ENCODE assay signal across 14 cellular contexts in genomic region chr3:137217733-137218132, GRCh38.
DNase-seq lines count a peak whose midpoint lies in the region; ATAC-seq and TF ChIP-seq lines count a peak whose summit lies in the region.
"Had no signal": no experiment of that assay in that cellular context is flagged by ENCODE, and none has a peak within 500 bp of the region (broad histone marks: within the 10 kb centered on the region; RNA-seq: fewer than 3 reads in every experiment).

No MANE protein-coding gene starts in this region.

- H3K9ac ChIP-seq in OCI-LY3 (ENCODE audit: low read length) = no peak overlapping the region
- H3K9ac ChIP-seq: BLaER1 treated with 17β-estradiol and CSF1 and Interleukin-3, amounts not matched to agents 10 nM and 100 nM had no signal

- H3K4me3 ChIP-seq in AG04450 (ENCODE audit: low read depth, low read length) (no peak overlapping the region), GM12864 (ENCODE audit: low read depth, low read length) (no peak overlapping the region), OCI-LY3 (ENCODE audit: low read length) (no peak overlapping the region)
- H3K4me3 ChIP-seq: BLaER1 treated with 17β-estradiol and CSF1 and Interleukin-3, amounts not matched to agents 10 nM and 100 nM had no signal

- no peaks in the 10 kb centered on the region for H3K9me3 ChIP-seq in AG04450 (ENCODE audit: control insufficient read depth, insufficient read depth, low read length)
- no peaks in the 10 kb centered on the region for H3K9me3 ChIP-seq in OCI-LY3 (ENCODE audit: insufficient read depth, low read length)

- H3K27ac ChIP-seq in AG04450 (ENCODE audit: low read depth, low read length) = no peak overlapping the region
- no peak overlapping the region for H3K27ac ChIP-seq in OCI-LY3 (ENCODE audit: low read length)
- H3K27ac ChIP-seq in foreskin keratinocyte = no peak overlapping the region
- H3K27ac ChIP-seq: BLaER1 treated with 17β-estradiol and CSF1 and Interleukin-3, amounts not matched to agents 10 nM and 100 nM had no signal

- DNase-seq in AG04450 (ENCODE audit: low read depth, low spot score) = no peak
- no peak for DNase-seq in GM12864 (ENCODE audit: low read depth)
- no peak for DNase-seq in foreskin keratinocyte
- DNase-seq in NCI-H748 treated with DMSO at 0.1 percent for 48 hours (lab: John Stamatoyannopoulos, UW) = no peak
- no peak for DNase-seq in foreskin melanocyte
- DNase-seq: cerebellar nuclear complex had no signal

- POLR2A ChIA-PET in AG04450 (lab: Yijun Ruan, JAX) = no interaction called here

- no peaks in the 10 kb centered on the region for H3K79me2 ChIP-seq in OCI-LY3 (ENCODE audit: low read length)

- H3K4me2 ChIP-seq in OCI-LY3 (ENCODE audit: low read length) = no peak overlapping the region
- H3K4me2 ChIP-seq: BLaER1 treated with 17β-estradiol and CSF1 and Interleukin-3, amounts not matched to agents 10 nM and 100 nM had no signal

- no peaks in the 10 kb centered on the region for H3K4me1 ChIP-seq in OCI-LY3 (ENCODE audit: low read length)
- no peaks in the 10 kb centered on the region for H3K4me1 ChIP-seq in foreskin keratinocyte
- H3K4me1 ChIP-seq: BLaER1 treated with 17β-estradiol and CSF1 and Interleukin-3, amounts not matched to agents 10 nM and 100 nM had no signal

- H3K27me3 ChIP-seq in AG04450 (ENCODE audit: control insufficient read depth, insufficient read depth, low read length) = no peaks in the 10 kb centered on the region
- H3K27me3 ChIP-seq in OCI-LY3 (ENCODE audit: low read depth, low read length) = 0 out of 2 replicates have a peak, but pooled peaks cover 3% of the 10 kb centered on the region
- H3K27me3 ChIP-seq in foreskin keratinocyte = no peaks in the 10 kb centered on the region
- H3K27me3 ChIP-seq: BLaER1 treated with 17β-estradiol and CSF1 and Interleukin-3, amounts not matched to agents 10 nM and 100 nM had no signal

- H3K36me3 ChIP-seq in OCI-LY3 (replicated peaks; ENCODE audit: low read depth, low read length) = no peaks in the 10 kb centered on the region
- H3K36me3 ChIP-seq: BLaER1 treated with 17β-estradiol and CSF1 and Interleukin-3, amounts not matched to agents 10 nM and 100 nM had no signal

- CTCF ChIA-PET in AG04450 (lab: Charles Lee) = no interaction called here

- TF ChIP-seq CTCF in AG04450 (IDR thresholded peaks at IDR 0.05; ENCODE audit: low read depth, low read length) (peak; percentile 8; the same call in 1 of the 2 replicates), GM12864 (IDR thresholded peaks at IDR 0.05; ENCODE audit: low read depth, low read length, missing control alignments) (peak; percentile 46), OCI-LY3 (IDR thresholded peaks at IDR 0.05; ENCODE audit: low read depth, low read length) (peak; percentile 82), foreskin keratinocyte (conservative IDR thresholded peaks at IDR 0.05) (peak; percentile 37)

- no peaks in the 10 kb centered on the region for H4K20me1 ChIP-seq in OCI-LY3 (ENCODE audit: insufficient read depth, low read length)
- H4K20me1 ChIP-seq: BLaER1 treated with 17β-estradiol and CSF1 and Interleukin-3, amounts not matched to agents 10 nM and 100 nM had no signal

- H2AFZ ChIP-seq in OCI-LY3 (ENCODE audit: low read depth, low read length) = no peak overlapping the region; the same call in 1 of the 2 replicates

- no peak for ATAC-seq in foreskin keratinocyte
- ATAC-seq in GM19463 (IDR thresholded peaks at IDR 0.05; ENCODE audit: unreplicated experiment) = no peak
- ATAC-seq in HG02840 (IDR thresholded peaks at IDR 0.05; ENCODE audit: low FRiP score, unreplicated experiment) = no peak
- ATAC-seq: activated CD4-positive, CD25-positive, alpha-beta regulatory T cell treated with anti-CD3 and anti-CD28 coated beads, Interleukin-2, amount 50 U/mL, for 24 hours; activated T-helper 17 cell treated with anti-CD3 and anti-CD28 coated beads, Interleukin-2, amount 50 U/mL, for 72 hours; left lobe of liver; Right ventricle myocardium inferior had no signal

Comparison
In these comparisons a context has a peak if more than half of its experiments do, and no peak if none do; other contexts are left out.
1. CTCF ChIP-seq: peak in every context shown above with its lines; median percentile 82 in OCI-LY3; 46 in GM12864; 37 in foreskin keratinocyte; 8 in AG04450.